In the genomic region with DNA sequence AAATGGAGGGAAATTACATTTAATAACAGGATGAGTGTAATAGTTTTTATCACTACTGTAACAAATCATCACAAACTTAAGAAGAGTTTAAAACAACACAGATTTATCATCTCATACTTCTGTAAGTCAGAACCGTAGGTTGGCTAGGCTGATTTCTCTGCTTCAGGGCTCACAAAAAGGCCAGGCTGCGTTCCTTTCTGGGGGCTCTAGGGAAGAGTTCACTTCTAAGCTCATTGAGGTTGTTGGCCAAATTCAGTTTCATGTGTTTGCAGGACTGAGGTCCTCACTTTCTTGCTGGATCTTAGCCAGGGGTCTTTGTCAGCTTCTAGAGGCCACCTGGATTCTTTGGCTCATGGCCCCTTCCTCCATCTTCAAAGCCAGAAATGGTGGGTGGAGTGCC, we compare ENCODE assay signal across 27 cellular contexts.
DNase-seq lines count a peak whose midpoint lies in the region; ATAC-seq and TF ChIP-seq lines count a peak whose summit lies in the region.
"Had no signal": no experiment of that assay in that cellular context is flagged by ENCODE, and none has a peak within 500 bp of the region (broad histone marks: within the 10 kb centered on the region; RNA-seq: fewer than 3 reads in every experiment).

No MANE protein-coding gene starts in this region.

- no peak overlapping the region for H3K27ac Mint-ChIP-seq in activated naive CD4-positive, alpha-beta T cell treated with anti-CD3 and anti-CD28 coated beads, Interleukin-2, amount 50 U/mL, for 72 hours
- H3K27ac Mint-ChIP-seq: CD8-positive, alpha-beta T cell; HFFc6; IgD-negative memory B cell had no signal

- CTCF ChIA-PET in IMR-90 (lab: Yijun Ruan, JAX): no interaction called here

- H3K27ac ChIP-seq in BLaER1 treated with 17β-estradiol and CSF1 and Interleukin-3, amounts not matched to agents 10 nM and 100 nM: peak overlapping the region in 2 of 11 experiments; percentile 5 to 26; a peak in 3 of 22 replicates
- H3K27ac ChIP-seq in IMR-90 (ENCODE audit: insufficient read depth, low read length) (no peak overlapping the region), testis (peak overlapping the region in 1 of 2 donors; percentile 78)
- H3K27ac ChIP-seq: C4-2B, KMS-11, SJCRH30 had no signal

- peak overlapping the region; percentile 58; the same call in 1 of the 2 replicates for H2BK120ac ChIP-seq in IMR-90 (ENCODE audit: low read depth, low read length)

- in situ Hi-C loops in IMR-90 (cut with MboI; ENCODE audit: low sequenced_read_pairs): loop anchor here (25.0 kb wide), 1 partner anchor 1056 kb away; a partner anchor contains a TSS

- dilution Hi-C loops in IMR-90 (cut with HindIII; ENCODE audit: low sequenced_read_pairs, unreplicated experiment): no loop called here

- TF ChIP-seq CTCF in IMR-90 (conservative IDR thresholded peaks at IDR 0.05; ENCODE audit: low read depth, low read length) (no peak), fibroblast of the aortic adventitia (IDR thresholded peaks at IDR 0.05; ENCODE audit: insufficient read depth, low read length) (no peak), testis (IDR thresholded peaks at IDR 0.05) (no peak)

- no peaks in the 10 kb centered on the region for H4K20me1 ChIP-seq in BLaER1 treated with 17β-estradiol and CSF1 and Interleukin-3, amounts not matched to agents 10 nM and 100 nM
- no peaks in the 10 kb centered on the region for H4K20me1 ChIP-seq in IMR-90 (ENCODE audit: insufficient read depth, low read length)

- DNase-seq in IMR-90 (no peak), fibroblast of the aortic adventitia (ENCODE audit: low read depth) (peak; percentile 51), testis (peak; percentile 22)
- DNase-seq in stimulated activated CD4-positive, alpha-beta T cell treated with anti-CD3 and anti-CD28 coated beads, Interleukin-4, amount 100 ng/mL, for 1 hour: no peak
- no peak for DNase-seq in activated T-cell treated with anti-CD3 and anti-CD28 coated beads, Interleukin-2, amount 50 U/mL, for 48 hours
- no peak for DNase-seq in activated naive CD4-positive, alpha-beta T cell treated with anti-CD3 and anti-CD28 coated beads, Interleukin-2, amount 50 U/mL, for 72 hours (ENCODE audit: low spot score in 2 of 2)
- DNase-seq: Caco-2; CD8-positive, alpha-beta T cell; DMS79 treated with DMSO at 0.1 percent for 48 hours; GF-D8; GOT3; HFFc6; NCI-H1048; NCI-H1417 treated with DMSO at 0.1 percent for 48 hours; NCI-H1694 treated with DMSO at 0.1 percent for 48 hours; NCI-H2081; NCI-H2171; NCI-H345; NCI-H524 treated with DMSO at 0.1 percent for 48 hours; NCI-H774; SJCRH30 had no signal

- 0 out of 22 replicates have a peak, but pooled peaks cover 0 to 5% (median 0%) of the 10 kb centered on the region in 11 experiments for H3K9me3 ChIP-seq in BLaER1 treated with 17β-estradiol and CSF1 and Interleukin-3, amounts not matched to agents 10 nM and 100 nM (replicated peaks in 1 of 11)
- H3K9me3 ChIP-seq in IMR-90 (ENCODE audit: control insufficient read depth, insufficient read depth, low read length) (no peaks in the 10 kb centered on the region), testis (no peaks in the 10 kb centered on the region)
- H3K9me3 ChIP-seq: Caco-2, HAP-1, SJCRH30 had no signal

- H3K4me1 ChIP-seq in BLaER1 treated with 17β-estradiol and CSF1 and Interleukin-3, amounts not matched to agents 10 nM and 100 nM: peaks cover 14 to 31% (median 26%) of the 10 kb centered on the region in 10 experiments
- H3K4me1 ChIP-seq in IMR-90 (ENCODE audit: control insufficient read depth, insufficient read depth, low read length): peaks cover 6% of the 10 kb centered on the region; the same call in 1 of the 2 replicates
- peaks cover 21% of the 10 kb centered on the region for H3K4me1 ChIP-seq in testis
- H3K4me1 ChIP-seq: Caco-2, HAP-1, SJCRH30 had no signal

- H3K9ac ChIP-seq in BLaER1 treated with 17β-estradiol and CSF1 and Interleukin-3, amounts not matched to agents 10 nM and 100 nM: no peak overlapping the region
- no peak overlapping the region for H3K9ac ChIP-seq in IMR-90 (ENCODE audit: low read depth, low read length)
- H3K9ac ChIP-seq: KMS-11 had no signal

- H2AFZ ChIP-seq in IMR-90 (replicated peaks; ENCODE audit: low read length, poor library complexity): no peak overlapping the region

- no CpG with 5 or more reads among the region's 2 CpGs for WGBS in IMR-90 (ENCODE audit: extremely low coverage in 2 of 2, insufficient read length in 1 of 2), 2 experiments
- 27 to 75% methylated on average over 2 of the region's 2 CpGs for WGBS in testis, 2 donors

- H3K56ac ChIP-seq in IMR-90 (ENCODE audit: extremely low read depth, insufficient read depth, low read length): no peak overlapping the region

- H3K36me3 Mint-ChIP-seq in activated naive CD4-positive, alpha-beta T cell treated with anti-CD3 and anti-CD28 coated beads, Interleukin-2, amount 50 U/mL, for 72 hours: no peaks in the 10 kb centered on the region
- H3K36me3 Mint-ChIP-seq: CD8-positive, alpha-beta T cell; IgD-negative memory B cell had no signal

- no peak overlapping the region; the same call in 1 of the 2 replicates for H3K14ac ChIP-seq in IMR-90 (replicated peaks; ENCODE audit: low read depth, low read length)

- H3K4me2 ChIP-seq in BLaER1 treated with 17β-estradiol and CSF1 and Interleukin-3, amounts not matched to agents 10 nM and 100 nM: peak overlapping the region in 7 of 11 experiments; percentile 3 to 47 (median 17); a peak in 7 of 22 replicates
- H3K4me2 ChIP-seq in IMR-90 (ENCODE audit: low read depth, low read length): no peak overlapping the region
- H3K4me2 ChIP-seq: KMS-11 had no signal

- peak overlapping the region; percentile 58; the same call in 1 of the 2 replicates for H2BK20ac ChIP-seq in IMR-90 (ENCODE audit: low read depth, low read length)

- H3K36me3 ChIP-seq in BLaER1 treated with 17β-estradiol and CSF1 and Interleukin-3, amounts not matched to agents 10 nM and 100 nM: no peaks in the 10 kb centered on the region
- H3K36me3 ChIP-seq in IMR-90 (ENCODE audit: control insufficient read depth, insufficient read depth, low read length) (no peaks in the 10 kb centered on the region), testis (ENCODE audit: low read depth, missing control alignments) (no peaks in the 10 kb centered on the region)
- H3K36me3 ChIP-seq: HAP-1, SJCRH30 had no signal

- BruUV-seq in IMR-90 (replicated peaks; lab: Mats Ljungman, UMichigan): no TSS peak

- H3K4ac ChIP-seq in IMR-90 (ENCODE audit: low read depth, low read length): no peak overlapping the region

- H4K91ac ChIP-seq in IMR-90 (ENCODE audit: insufficient read depth, low read depth, low read length): no peak overlapping the region

- no peak overlapping the region for H4K8ac ChIP-seq in IMR-90 (ENCODE audit: low read depth in 2 of 2, low read length in 2 of 2)

- peaks cover 0 to 5% of the 10 kb centered on the region in 2 donors for H3K9me3 Mint-ChIP-seq in activated naive CD4-positive, alpha-beta T cell treated with anti-CD3 and anti-CD28 coated beads, Interleukin-2, amount 50 U/mL, for 72 hours
- H3K9me3 Mint-ChIP-seq: CD8-positive, alpha-beta T cell; HFFc6; IgD-negative memory B cell had no signal

- peak overlapping the region; percentile 74; the same call in 1 of the 2 replicates for H4K5ac ChIP-seq in IMR-90 (ENCODE audit: low read depth, low read length)

- no peak overlapping the region for H2BK5ac ChIP-seq in IMR-90 (ENCODE audit: low read depth, low read length, poor library complexity, severe bottlenecking)

- intact Hi-C loops in IMR-90 (cut with micrococcal nuclease): no loop called here
- intact Hi-C loops in testis (cut with DNase I; ENCODE audit: low total_unique reads): no loop called here

- H3K27me3 ChIP-seq in BLaER1 treated with 17β-estradiol and CSF1 and Interleukin-3, amounts not matched to agents 10 nM and 100 nM: no peaks in the 10 kb centered on the region
- no peaks in the 10 kb centered on the region for H3K27me3 ChIP-seq in IMR-90 (ENCODE audit: control insufficient read depth, insufficient read depth, low read length)
- no peaks in the 10 kb centered on the region for H3K27me3 ChIP-seq in testis
- H3K27me3 ChIP-seq: SJCRH30 had no signal

- H2AK5ac ChIP-seq in IMR-90 (ENCODE audit: low read depth, low read length): no peak overlapping the region

- peak overlapping the region; percentile 68; the same call in 1 of the 2 replicates for H3K18ac ChIP-seq in IMR-90 (ENCODE audit: low read depth, low read length)

- no peak overlapping the region for H3K4me3 ChIP-seq in BLaER1 treated with 17β-estradiol and CSF1 and Interleukin-3, amounts not matched to agents 10 nM and 100 nM
- no peak overlapping the region for H3K4me3 ChIP-seq in IMR-90 (ENCODE audit: insufficient read depth, low read depth, low read length)
- no peak overlapping the region for H3K4me3 ChIP-seq in fibroblast of the aortic adventitia (ENCODE audit: low read depth, low read length)
- no peak overlapping the region for H3K4me3 ChIP-seq in testis
- H3K4me3 ChIP-seq: HAP-1, SJCRH30 had no signal

- POLR2A ChIA-PET in IMR-90 (lab: Charles Lee; ENCODE audit: unreplicated experiment): no interaction called here

- no peaks in the 10 kb centered on the region for H3K79me1 ChIP-seq in IMR-90 (ENCODE audit: low read depth in 1 of 2, low read length in 2 of 2)

- no peak for TF ChIP-seq RAD21 in IMR-90 (IDR thresholded peaks at IDR 0.05; ENCODE audit: low read length)

- H3K23ac ChIP-seq in IMR-90 (ENCODE audit: low read depth, low read length): no peak overlapping the region

- H2AK9ac ChIP-seq in IMR-90 (replicated peaks; ENCODE audit: low read depth, low read length, poor library complexity): no peak overlapping the region

- H2BK15ac ChIP-seq in IMR-90 (ENCODE audit: low read depth, low read length): peak overlapping the region; percentile 83; the same call in 2 of the 3 replicates

- no peak for ATAC-seq in IMR-90 (ENCODE audit: low read depth)
- no peak for ATAC-seq in activated naive CD4-positive, alpha-beta T cell treated with anti-CD3 and anti-CD28 coated beads, Interleukin-2, amount 50 U/mL, for 72 hours
- ATAC-seq: CD8-positive, alpha-beta T cell; SK-N-SH treated with all-trans-retinoic acid at 6 μM for 48 hours had no signal

- no peaks in the 10 kb centered on the region for H3K9me1 ChIP-seq in IMR-90 (ENCODE audit: insufficient read depth, low read length)

- no peak for TF ChIP-seq POLR2A in IMR-90 (IDR thresholded peaks at IDR 0.05; ENCODE audit: low read depth, low read length)
- no peak for TF ChIP-seq POLR2A in testis (IDR thresholded peaks at IDR 0.05)

TF ChIP-seq in IMR-90, 13 proteins besides CTCF, POLR2A, EP300 and RAD21 (continues in another document):
- TF ChIP-seq MAFK (IDR thresholded peaks at IDR 0.05; ENCODE audit: low read depth, low read length): no peak
- TF ChIP-seq RCOR1 (IDR thresholded peaks at IDR 0.05; ENCODE audit: insufficient replicate concordance, low read length): no peak
- no peak for TF ChIP-seq CHD1 (IDR thresholded peaks at IDR 0.05; ENCODE audit: low read depth, low read length)
- TF ChIP-seq RFX5 (IDR thresholded peaks at IDR 0.05; ENCODE audit: low read depth, low read length): no peak

Comparison
In these comparisons a context has a peak if more than half of its experiments do, and no peak if none do; other contexts are left out.
1. DNase-seq: peak in fibroblast of the aortic adventitia (single experiment) and testis (single experiment); none in IMR-90 (single experiment), stimulated activated CD4-positive, alpha-beta T cell treated with anti-CD3 and anti-CD28 coated beads, Interleukin-4, amount 100 ng/mL, for 1 hour (single experiment), activated T-cell treated with anti-CD3 and anti-CD28 coated beads, Interleukin-2, amount 50 U/mL, for 48 hours (0 of 2) and activated naive CD4-positive, alpha-beta T cell treated with anti-CD3 and anti-CD28 coated beads, Interleukin-2, amount 50 U/mL, for 72 hours (0 of 2).